ENCODE assay signal across 8 cellular contexts in the genomic region with DNA sequence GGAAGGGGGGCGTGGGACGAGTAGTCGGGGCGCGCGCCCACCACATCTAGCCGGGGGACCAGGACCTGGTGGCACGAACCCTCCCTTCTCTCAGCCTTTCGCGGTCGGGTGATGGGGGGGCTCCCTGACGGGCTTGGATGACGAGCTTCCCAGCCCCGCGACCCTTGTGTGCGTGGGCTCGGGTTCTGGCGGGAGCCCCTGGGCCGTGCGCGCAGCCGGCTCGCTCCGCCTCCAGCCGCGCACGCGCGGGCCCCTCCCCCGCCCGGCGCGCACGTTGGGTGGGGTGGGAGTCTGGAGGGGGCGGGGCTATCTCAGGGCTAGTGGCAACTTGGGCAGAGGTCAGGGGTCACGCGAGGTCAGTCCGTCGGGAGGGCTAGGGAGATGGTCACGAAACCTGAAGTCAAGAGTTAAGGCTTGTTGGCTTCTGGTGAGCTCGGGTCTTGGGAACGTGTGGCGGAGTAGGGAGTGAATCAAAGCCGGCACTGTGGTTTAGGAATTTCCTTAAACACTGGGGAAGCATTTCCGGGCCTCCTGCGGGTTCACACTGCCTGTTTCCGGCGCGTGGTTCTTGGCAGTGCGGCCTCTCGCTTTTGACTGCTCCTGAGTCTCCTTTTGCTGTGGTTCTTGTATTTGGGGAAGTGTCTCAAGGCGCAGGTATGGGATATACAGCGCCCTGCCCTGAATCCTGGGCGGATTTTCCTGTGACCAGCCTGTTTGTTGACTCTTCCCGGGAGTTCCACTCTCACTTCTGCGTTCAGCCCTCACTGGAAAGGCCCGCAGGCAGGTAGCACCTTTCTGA.
DNase-seq lines count a peak whose midpoint lies in the region; ATAC-seq lines count a peak whose summit lies in the region.

TSS of gene SRCAP (plus strand) at position 356 of the 799 bp plus-strand sequence. CDS start 1,654 bp downstream, outside the sequence.

- DNase-seq in ACHN (peak; percentile 85), NCI-H2196 treated with DMSO at 0.1 percent for 48 hours (lab: John Stamatoyannopoulos, UW; ENCODE audit: unreplicated experiment) (peak; percentile 66), caudate nucleus (lab: John Stamatoyannopoulos, UW) (peak in 60 of 61 donors; percentile 26 to 88 (median 72)), inferior parietal cortex (ENCODE audit: extremely low spot score) (peak; percentile 63), smooth muscle cell of the brain vasculature (ENCODE audit: low read depth, low spot score) (peak; percentile 50)
- peak; percentile 62 for DNase-seq in activated CD4-positive, CD25-positive, alpha-beta regulatory T cell treated with anti-CD3 and anti-CD28 coated beads, Interleukin-2, amount 50 U/mL, for 16 hours (ENCODE audit: low read depth, low spot score)

- in situ Hi-C loops in ACHN (cut with HindIII; ENCODE audit: low pct_ligation_motif_present, low pct_unique_long_range_greater_than_20kb, low sequenced_read_pairs): no loop called here

- H3K27ac ChIP-seq in caudate nucleus (ENCODE audit: low read depth, low read length): peak within 1 kb of the TSS; percentile 100

- peak; percentile 26 for ATAC-seq in GM18868 (IDR thresholded peaks at IDR 0.05; ENCODE audit: unreplicated experiment)
- ATAC-seq in HG03108 (IDR thresholded peaks at IDR 0.05; ENCODE audit: unreplicated experiment): peak; percentile 19

Comparison
In these comparisons a context has a peak if more than half of its experiments do, and no peak if none do; other contexts are left out.
1. Peak in every context shown above with its lines: DNase-seq, ATAC-seq and H3K27ac ChIP-seq.